18 cellular contexts compared by ENCODE assay signal in genomic region chr18:5571592-5571991, GRCh38. TPM values are rescaled to one million over a fixed set of nuclear protein-coding genes. Genes with fewer than 3 reads are reported as not detected.
DNase-seq lines count a peak whose midpoint lies in the region; ATAC-seq, FAIRE-seq and TF ChIP-seq lines count a peak whose summit lies in the region.
"Had no signal": no experiment of that assay in that cellular context is flagged by ENCODE, and none has a peak within 500 bp of the region (broad histone marks: within the 10 kb centered on the region; RNA-seq: fewer than 3 reads in every experiment).

No MANE protein-coding gene starts in this region.

- no peak overlapping the region for H3K4me3 Mint-ChIP-seq in astrocyte (ENCODE audit: unreplicated experiment)
- H3K4me3 Mint-ChIP-seq: CD4-positive, CD25-positive, alpha-beta regulatory T cell; CD8-positive, alpha-beta memory T cell had no signal

- H3K9me3 Mint-ChIP-seq in astrocyte (ENCODE audit: unreplicated experiment), result no peaks in the 10 kb centered on the region

- TF ChIP-seq CTCF in astrocyte (IDR thresholded peaks at IDR 0.05; ENCODE audit: insufficient read depth, low read depth, low read length) (no peak), fibroblast of the aortic adventitia (IDR thresholded peaks at IDR 0.05; ENCODE audit: insufficient read depth, low read length) (no peak)

- ATAC-seq in sciatic nerve, result peak; percentile 58

- no peaks in the 10 kb centered on the region for H3K36me3 ChIP-seq in astrocyte (ENCODE audit: insufficient read depth, low read length)
- H3K36me3 ChIP-seq: BE2C had no signal

- H3K36me3 Mint-ChIP-seq in astrocyte (ENCODE audit: low read depth, unreplicated experiment), result no peaks in the 10 kb centered on the region
- H3K36me3 Mint-ChIP-seq: CD4-positive, CD25-positive, alpha-beta regulatory T cell; CD8-positive, alpha-beta memory T cell had no signal

- H3K9me3 ChIP-seq in astrocyte (ENCODE audit: insufficient read depth, low read depth, low read length), result no peaks in the 10 kb centered on the region
- H3K9me3 ChIP-seq: BE2C had no signal

- no peak overlapping the region for H3K4me3 ChIP-seq in astrocyte (ENCODE audit: insufficient read depth, low read depth, low read length)
- H3K4me3 ChIP-seq in fibroblast of the aortic adventitia (ENCODE audit: low read depth, low read length), result no peak overlapping the region

- H3K4me1 ChIP-seq in astrocyte (ENCODE audit: insufficient read depth, low read length), result no peaks in the 10 kb centered on the region
- H3K4me1 ChIP-seq: BE2C had no signal

- H3K27ac ChIP-seq in astrocyte (ENCODE audit: low read depth, low read length), result no peak overlapping the region

- H3K27me3 Mint-ChIP-seq in astrocyte (ENCODE audit: low read depth, unreplicated experiment), result no peaks in the 10 kb centered on the region
- H3K27me3 Mint-ChIP-seq: CD4-positive, CD25-positive, alpha-beta regulatory T cell had no signal

- H3K27me3 ChIP-seq in astrocyte (ENCODE audit: insufficient read depth, low read length), result no peaks in the 10 kb centered on the region
- H3K27me3 ChIP-seq: BE2C had no signal

- H3K4me2 ChIP-seq in astrocyte (ENCODE audit: low read length), result no peak overlapping the region

- H3K4me1 Mint-ChIP-seq in astrocyte (ENCODE audit: low read depth, unreplicated experiment), result no peaks in the 10 kb centered on the region
- H3K4me1 Mint-ChIP-seq: CD8-positive, alpha-beta memory T cell had no signal

- no peak overlapping the region for H3K9ac ChIP-seq in astrocyte (ENCODE audit: low read length)

- H3K27ac Mint-ChIP-seq in astrocyte (ENCODE audit: unreplicated experiment), result peak overlapping the region; percentile 4
- H3K27ac Mint-ChIP-seq: CD4-positive, CD25-positive, alpha-beta regulatory T cell; CD8-positive, alpha-beta memory T cell had no signal

- H4K20me1 ChIP-seq in astrocyte (ENCODE audit: insufficient read depth, low read length), result no peaks in the 10 kb centered on the region

- FAIRE-seq in astrocyte (lab: Jason Lieb, UNC), result no peak
- FAIRE-seq: A204.1, G401.6, GM12891, GM19239 had no signal

- no peak for DNase-seq in astrocyte (ENCODE audit: low read depth)
- DNase-seq in fibroblast of the aortic adventitia (ENCODE audit: low read depth), result peak; percentile 57
- DNase-seq in sciatic nerve (ENCODE audit: low spot score), result no peak
- no peak for DNase-seq in hypothalamus (lab: John Stamatoyannopoulos, UW)
- no peak for DNase-seq in NCI-H748 treated with DMSO at 0.1 percent for 48 hours (lab: John Stamatoyannopoulos, UW)
- no peak for DNase-seq in posterior cingulate gyrus
- DNase-seq in NAMALWA (ENCODE audit: low spot score), result no peak
- DNase-seq: ACHN; BE2C; C1 segment of cervical spinal cord; CD4-positive, CD25-positive, alpha-beta regulatory T cell; CD8-positive, alpha-beta memory T cell; COR-L47; HCEC 1CT had no signal

- no peaks in the 10 kb centered on the region for H3K79me2 ChIP-seq in astrocyte (ENCODE audit: insufficient read depth, low read length)

- no peak overlapping the region for H2AFZ ChIP-seq in astrocyte (ENCODE audit: low read depth, low read length)

- intact Hi-C loops in sciatic nerve (cut with DNase I), result no loop called here
- intact Hi-C loops in posterior cingulate gyrus (cut with DNase I), result no loop called here

RNA-seq across cellular contexts. Expression of gene EPB41L3, which starts 27.8 kb away (rescaled TPM):
- 92.3 and 97.0 TPM in 2 replicates for total RNA-seq in astrocyte
- 28.0 and 37.3 TPM in 2 replicates for total RNA-seq in fibroblast of the aortic adventitia (ENCODE audit: low replicate concordance)
- total RNA-seq in sciatic nerve, result 73.1 TPM
